In genomic region chr11:653837-654236, GRCh38 we compare ENCODE assay signal across 1 cellular context.
TF ChIP-seq lines count a peak whose summit lies in the region.

No MANE protein-coding gene starts in this region.

TF ChIP-seq in K562, 482 proteins besides CTCF, POLR2A, EP300 and RAD21:
- TF ChIP-seq XRCC4 (IDR thresholded peaks at IDR 0.05; ENCODE audit: extremely low read depth, insufficient read depth, insufficient read length) (no peak), SRSF7 (optimal IDR thresholded peaks at IDR 0.05; ENCODE audit: low read depth, low read length) (no peak), HMG20B (CRISPR knock-in tag; IDR thresholded peaks at IDR 0.05) (no peak), POLR2G (IDR thresholded peaks at IDR 0.05; ENCODE audit: low read depth, low read length) (peak; percentile 43)
